9 cellular contexts compared by ENCODE assay signal in genomic region chr13:20193142-20193923, GRCh38. TPM values are rescaled to one million over a fixed set of nuclear protein-coding genes. Genes with fewer than 3 reads are reported as not detected.
A peak's percentile ranks its signal among the peaks of the same experiment; 100 is the strongest.
DNase-seq lines count a peak whose midpoint lies in the region; ATAC-seq and TF ChIP-seq lines count a peak whose summit lies in the region.
"Had no signal": no experiment of that assay in that cellular context is flagged by ENCODE, and none has a peak within 500 bp of the region (broad histone marks: within the 10 kb centered on the region; RNA-seq: fewer than 3 reads in every experiment).

No MANE protein-coding gene starts in this region.

- POLR2A ChIA-PET in OCI-LY7 (lab: Charles Lee), result no interaction called here

- peak overlapping the region; percentile 16 for H3K27ac Mint-ChIP-seq in T-helper 17 cell

- BruUV-seq in OCI-LY7 (replicated peaks; lab: Mats Ljungman, UMichigan), result no TSS peak

- TF ChIP-seq CTCF in OCI-LY7 (conservative IDR thresholded peaks at IDR 0.05; ENCODE audit: low read length), result no peak

- no peak overlapping the region for H3K9ac ChIP-seq in GM23248

- H3K4me3 Mint-ChIP-seq in T-helper 17 cell, result peak overlapping the region; percentile 89

- in situ Hi-C loops in GM23248 (cut with MboI), result loop anchor here (10.0 to 25.0 kb wide), 3 partner anchors 291 to 644 kb away; no protein-coding TSS in a partner anchor

- intact Hi-C loops in Right ventricle myocardium superior (cut with DNase I) (no loop called here), sciatic nerve (cut with DNase I) (loop anchor here (10.0 kb wide), 1 partner anchor 291 kb away; no protein-coding TSS in a partner anchor), OCI-LY7 (cut with micrococcal nuclease; ENCODE audit: unreplicated experiment) (loop anchor here (10.0 kb wide), 1 partner anchor 731 kb away; no protein-coding TSS in a partner anchor)

- H3K9me2 ChIP-seq in GM23248 (ENCODE audit: insufficient read depth), result no peaks in the 10 kb centered on the region
- no peaks in the 10 kb centered on the region for H3K9me2 ChIP-seq in OCI-LY7 (ENCODE audit: insufficient read depth, low read length)

- peaks cover 8% of the 10 kb centered on the region for H3K36me3 Mint-ChIP-seq in T-helper 17 cell (ENCODE audit: low read depth)

- no peak overlapping the region for H3K27ac ChIP-seq in GM23248
- no peak overlapping the region for H3K27ac ChIP-seq in OCI-LY7 (ENCODE audit: low read depth, low read length, poor library complexity, severe bottlenecking)

- peaks cover 22% of the 10 kb centered on the region for H3K4me1 ChIP-seq in GM23248 (ENCODE audit: insufficient read depth)
- no peaks in the 10 kb centered on the region for H3K4me1 ChIP-seq in OCI-LY7 (ENCODE audit: insufficient read depth, low read length, poor library complexity, severe bottlenecking)

- peaks cover 22% of the 10 kb centered on the region for H3K4me1 Mint-ChIP-seq in T-helper 17 cell

- DNase-seq in GM23248 (peak; percentile 58), T-helper 17 cell (no peak), Right ventricle myocardium superior (no peak), sciatic nerve (ENCODE audit: low spot score) (no peak), hepatic stellate cell (ENCODE audit: low spot score) (no peak), HCEC 1CT (no peak), OCI-LY7 (ENCODE audit: low spot score) (no peak)

- H3K4me2 ChIP-seq in GM23248 (ENCODE audit: unreplicated experiment) (peak overlapping the region; percentile 65), OCI-LY7 (ENCODE audit: low read length) (no peak overlapping the region)

- WGBS in GM23248 (ENCODE audit: low coverage in 1 of 2, low lambda C conversion rate in 2 of 2, missing lambda C conversion rate in 2 of 2), 2 experiments, result 3 to 5% methylated on average over 50 to 54 of the region's 54 CpGs

- peaks cover 42% of the 10 kb centered on the region for H3K27me3 ChIP-seq in GM23248 (replicated peaks; ENCODE audit: insufficient read depth)

- peaks cover 24% of the 10 kb centered on the region for H3F3A ChIP-seq in GM23248 (ENCODE audit: insufficient read depth)

- CTCF ChIA-PET in OCI-LY7 (lab: Charles Lee; ENCODE audit: unreplicated experiment), result no interaction called here

- H3K36me3 ChIP-seq in GM23248 (ENCODE audit: low read depth) (no peaks in the 10 kb centered on the region), OCI-LY7 (ENCODE audit: insufficient read depth, low read length) (no peaks in the 10 kb centered on the region)

- H3K4me3 ChIP-seq in GM23248, result peak overlapping the region; percentile 62
- no peak overlapping the region for H3K4me3 ChIP-seq in OCI-LY7 (ENCODE audit: low read depth, low read length, poor library complexity, severe bottlenecking)

- H3K79me2 ChIP-seq in GM23248 (ENCODE audit: insufficient read depth) (no peaks in the 10 kb centered on the region), OCI-LY7 (ENCODE audit: insufficient read depth, low read depth, low read length) (no peaks in the 10 kb centered on the region)

- H3K9me3 ChIP-seq in GM23248 (ENCODE audit: low read depth), result no peaks in the 10 kb centered on the region
- H3K9me3 ChIP-seq in T-helper 17 cell (ENCODE audit: control insufficient read depth, low read length, poor library complexity, severe bottlenecking), result no peaks in the 10 kb centered on the region
- H3K9me3 ChIP-seq in OCI-LY7 (ENCODE audit: low read length), result no peaks in the 10 kb centered on the region

- ATAC-seq in T-helper 17 cell, result peak; percentile 38
- peak; percentile 15 for ATAC-seq in Right ventricle myocardium superior (ENCODE audit: poor library complexity)
- peak; percentile 30 for ATAC-seq in sciatic nerve
- no peak for ATAC-seq in HG03095 (IDR thresholded peaks at IDR 0.05; ENCODE audit: unreplicated experiment)

- H4K20me1 ChIP-seq in GM23248 (ENCODE audit: insufficient read depth) (no peaks in the 10 kb centered on the region), OCI-LY7 (ENCODE audit: insufficient read depth, low read length) (no peaks in the 10 kb centered on the region)

- H2AFZ ChIP-seq in GM23248 (peak overlapping the region; percentile 41; the same call in 1 of the 2 replicates), OCI-LY7 (ENCODE audit: low read length) (no peak overlapping the region)

- H3K27me3 Mint-ChIP-seq in T-helper 17 cell, result peaks cover 62% of the 10 kb centered on the region

RNA-seq across cellular contexts. Expression of gene GJB2, which starts 0.6 kb away (rescaled TPM):
- 0.11 and 0.25 TPM in 2 replicates for total RNA-seq in GM23248 (2014; rRNA removed; shearing (Covaris generic))
- polyA plus RNA-seq in GM23248 (2016; fragmentation: Nextera tagmentation; extraction: Ambion mirVana), result 0.16 and 0.20 TPM in 2 replicates
- total RNA-seq in T-helper 17 cell, result not detected
- 0.38 TPM for total RNA-seq in Right ventricle myocardium superior
- 6.4 TPM for total RNA-seq in sciatic nerve
- not detected in 2 replicates for total RNA-seq in OCI-LY7 (2014; rRNA removed; shearing (Covaris generic))
- total RNA-seq in OCI-LY7 (2022), result not detected in 2 replicates
- total RNA-seq: glomerular endothelial cell had no signal

RNA-seq across cellular contexts. Expression of gene GJA3, which starts 32.5 kb away (rescaled TPM):
- total RNA-seq in GM23248 (2014; rRNA removed; shearing (Covaris generic)), result 5.5 and 5.8 TPM in 2 replicates
- polyA plus RNA-seq in GM23248 (2016; fragmentation: Nextera tagmentation; extraction: Ambion mirVana), result 1.9 and 2.1 TPM in 2 replicates
- under 1 TPM in 1 of 2 donors, not detected in 1; 0.12 TPM for total RNA-seq in T-helper 17 cell
- total RNA-seq in Right ventricle myocardium superior, result 13.9 TPM
- total RNA-seq in sciatic nerve, result not detected
- total RNA-seq in OCI-LY7 (2014; rRNA removed; shearing (Covaris generic)), result not detected in 2 replicates
- total RNA-seq in OCI-LY7 (2022), result not detected in 2 replicates

RNA-seq across cellular contexts. Expression of gene GJB6, which starts 38.8 kb away (rescaled TPM):
- total RNA-seq in GM23248 (2014; rRNA removed; shearing (Covaris generic)), result not detected in 2 replicates
- not detected in 2 replicates for polyA plus RNA-seq in GM23248 (2016; fragmentation: Nextera tagmentation; extraction: Ambion mirVana)
- total RNA-seq in T-helper 17 cell, result 1 to 10 TPM; 1.3 to 3.3 TPM
- total RNA-seq in Right ventricle myocardium superior, result not detected
- total RNA-seq in sciatic nerve, result not detected
- not detected in 2 replicates for total RNA-seq in OCI-LY7 (2014; rRNA removed; shearing (Covaris generic))
- total RNA-seq in OCI-LY7 (2022), result not detected in 2 replicates
- total RNA-seq: glomerular endothelial cell had no signal
